9 cellular contexts compared by ENCODE assay signal in genomic region chr19:33194527-33194883, GRCh38. TPM values are rescaled to one million over a fixed set of nuclear protein-coding genes. Genes with fewer than 3 reads are reported as not detected.
DNase-seq lines count a peak whose midpoint lies in the region; ATAC-seq and TF ChIP-seq lines count a peak whose summit lies in the region.
"Had no signal": no experiment of that assay in that cellular context is flagged by ENCODE, and none has a peak within 500 bp of the region (broad histone marks: within the 10 kb centered on the region; RNA-seq: fewer than 3 reads in every experiment).

No MANE protein-coding gene starts in this region.

- CTCF ChIA-PET in naive thymus-derived CD4-positive, alpha-beta T cell (lab: Charles Lee): no interaction called here

- peaks cover 0 to 2% of the 10 kb centered on the region in 2 donors for H3K27me3 ChIP-seq in naive thymus-derived CD4-positive, alpha-beta T cell (ENCODE audit: control insufficient read depth in 2 of 2, insufficient read depth in 2 of 2, low read length in 2 of 2)

- no peak overlapping the region for H3K27ac Mint-ChIP-seq in naive thymus-derived CD4-positive, alpha-beta T cell

- H3K4me1 Mint-ChIP-seq in naive thymus-derived CD4-positive, alpha-beta T cell: peaks cover 0 to 7% (median 0%) of the 10 kb centered on the region in 7 donors

- peaks cover 0 to 4% (median 0%) of the 10 kb centered on the region in 11 donors for H3K9me3 Mint-ChIP-seq in naive thymus-derived CD4-positive, alpha-beta T cell
- H3K9me3 Mint-ChIP-seq: neural crest cell had no signal

- no peak for TF ChIP-seq CTCF in epithelial cell of proximal tubule (conservative IDR thresholded peaks at IDR 0.05; ENCODE audit: low read depth, low read length)

- no peak overlapping the region for H3K27ac ChIP-seq in naive thymus-derived CD4-positive, alpha-beta T cell (ENCODE audit: low read depth, low read length)

- peaks cover 30 to 56% (median 37%) of the 10 kb centered on the region in 5 donors for H3K27me3 Mint-ChIP-seq in naive thymus-derived CD4-positive, alpha-beta T cell

- H3K36me3 Mint-ChIP-seq in naive thymus-derived CD4-positive, alpha-beta T cell: no peaks in the 10 kb centered on the region

- H3K4me3 ChIP-seq in epithelial cell of proximal tubule (ENCODE audit: low read depth, low read length): peak overlapping the region; percentile 50
- no peak overlapping the region for H3K4me3 ChIP-seq in naive thymus-derived CD4-positive, alpha-beta T cell (ENCODE audit: low read length)

- DNase-seq in AG08395 (ENCODE audit: low spot score) (peak; percentile 30), HuH-7.5 (ENCODE audit: low spot score) (peak; percentile 41), epithelial cell of proximal tubule (ENCODE audit: low read depth) (no peak), pons (ENCODE audit: low spot score) (no peak)
- DNase-seq in naive thymus-derived CD4-positive, alpha-beta T cell: no peak

- H3K36me3 ChIP-seq in naive thymus-derived CD4-positive, alpha-beta T cell (ENCODE audit: control insufficient read depth in 2 of 3, insufficient read depth in 3 of 3, low read length in 3 of 3): no peaks in the 10 kb centered on the region

- POLR2A ChIA-PET in naive thymus-derived CD4-positive, alpha-beta T cell (lab: Charles Lee): no interaction called here

- ATAC-seq in naive thymus-derived CD4-positive, alpha-beta T cell: peak; percentile 32
- no peak for ATAC-seq in HG03108 (IDR thresholded peaks at IDR 0.05; ENCODE audit: unreplicated experiment)
- ATAC-seq in GM19328 (IDR thresholded peaks at IDR 0.05; ENCODE audit: unreplicated experiment): no peak
- ATAC-seq in HG02840 (IDR thresholded peaks at IDR 0.05; ENCODE audit: low FRiP score, unreplicated experiment): no peak

- H3K4me1 ChIP-seq in naive thymus-derived CD4-positive, alpha-beta T cell (ENCODE audit: control insufficient read depth in 2 of 2, insufficient read depth in 2 of 2, low read length in 2 of 2): no peaks in the 10 kb centered on the region

- intact Hi-C loops in naive thymus-derived CD4-positive, alpha-beta T cell (cut with micrococcal nuclease): no loop called here

- no peaks in the 10 kb centered on the region for H3K9me3 ChIP-seq in naive thymus-derived CD4-positive, alpha-beta T cell (ENCODE audit: control insufficient read depth in 2 of 3, low read length in 3 of 3)

- H3K4me3 Mint-ChIP-seq in naive thymus-derived CD4-positive, alpha-beta T cell: no peak overlapping the region

RNA-seq across cellular contexts. Expression of gene LRP3, which starts 0.4 kb away (rescaled TPM):
- 26.3 and 26.9 TPM in 2 replicates for total RNA-seq in epithelial cell of proximal tubule
- 1 to 10 TPM in 1 of 5 experiments, under 1 TPM in 3, not detected in 1; 0.34 to 2.6 (median 0.40) TPM for total RNA-seq in naive thymus-derived CD4-positive, alpha-beta T cell
- polyA plus RNA-seq in naive thymus-derived CD4-positive, alpha-beta T cell: not detected

RNA-seq across cellular contexts. Expression of gene SLC7A10, which starts 31.1 kb away (rescaled TPM):
- total RNA-seq in epithelial cell of proximal tubule: not detected in 2 replicates
- total RNA-seq in naive thymus-derived CD4-positive, alpha-beta T cell: not detected
- polyA plus RNA-seq in naive thymus-derived CD4-positive, alpha-beta T cell: not detected

Comparison
In these comparisons a context has a peak if more than half of its experiments do, and no peak if none do; other contexts are left out.
1. DNase-seq: peak in AG08395 (single experiment) and HuH-7.5 (single experiment); none in epithelial cell of proximal tubule (single experiment), naive thymus-derived CD4-positive, alpha-beta T cell (0 of 9) and pons (single experiment).